ENCODE assay signal across 1 cellular context in genomic region chr7:37921340-37921805, GRCh38.
TF ChIP-seq lines count a peak whose summit lies in the region.

No MANE protein-coding gene starts in this region.

TF ChIP-seq in HepG2, 621 proteins besides CTCF, POLR2A, EP300 and RAD21 (continued from another document and continues in another):
- TF ChIP-seq BCL3 (CRISPR knock-in tag; IDR thresholded peaks at IDR 0.05) (no peak; the same call in 1 of the 2 replicates), ZNF800 (CRISPR knock-in tag; IDR thresholded peaks at IDR 0.05) (no peak), SRSF1 (optimal IDR thresholded peaks at IDR 0.05; ENCODE audit: low read depth, low read length) (no peak), ZBTB7B (CRISPR knock-in tag; IDR thresholded peaks at IDR 0.05) (peak; percentile 4; the same call in 1 of the 2 replicates), ZNF746 (CRISPR knock-in tag; IDR thresholded peaks at IDR 0.05) (no peak), ZNF337 (CRISPR knock-in tag; IDR thresholded peaks at IDR 0.05; ENCODE audit: borderline replicate concordance, low read depth) (no peak), FOXO4 (CRISPR knock-in tag; conservative IDR thresholded peaks at IDR 0.05) (no peak), ZNF282 (IDR thresholded peaks at IDR 0.05; ENCODE audit: partially characterized antibody) (no peak), NFKBIZ (CRISPR knock-in tag; IDR thresholded peaks at IDR 0.05) (no peak), SMC3 (IDR thresholded peaks at IDR 0.05; ENCODE audit: low read length) (0 out of 2 replicates have a peak, but pooled peaks have one; percentile 2), WIZ (CRISPR knock-in tag; IDR thresholded peaks at IDR 0.05) (no peak), NR2C2 (CRISPR knock-in tag; IDR thresholded peaks at IDR 0.05; ENCODE audit: borderline replicate concordance) (no peak), U2AF2 (IDR thresholded peaks at IDR 0.05; ENCODE audit: low read depth, low read length) (no peak), NFE2L1 (CRISPR knock-in tag; IDR thresholded peaks at IDR 0.05; ENCODE audit: borderline replicate concordance) (no peak), ZNF234 (CRISPR knock-in tag; conservative IDR thresholded peaks at IDR 0.05) (no peak), ISL2 (CRISPR knock-in tag; IDR thresholded peaks at IDR 0.05) (no peak), PBX3 (CRISPR knock-in tag; IDR thresholded peaks at IDR 0.05; ENCODE audit: borderline replicate concordance) (no peak), NRL (CRISPR knock-in tag; IDR thresholded peaks at IDR 0.05; ENCODE audit: borderline replicate concordance) (no peak), KMT2B (CRISPR knock-in tag; IDR thresholded peaks at IDR 0.05) (no peak), GATAD2A (CRISPR knock-in tag; IDR thresholded peaks at IDR 0.05) (peak; percentile 60), ARNTL (CRISPR knock-in tag; IDR thresholded peaks at IDR 0.05) (no peak), SNAPC4 (CRISPR knock-in tag; IDR thresholded peaks at IDR 0.05) (0 out of 2 replicates have a peak, but pooled peaks have one; percentile 71), HOXD1 (CRISPR knock-in tag; IDR thresholded peaks at IDR 0.05) (no peak), KLF16 (CRISPR knock-in tag; IDR thresholded peaks at IDR 0.05) (0 out of 4 replicates have a peak, but pooled peaks of 1 of the 2 experiments have one; percentile 9), MTF1 (CRISPR knock-in tag; IDR thresholded peaks at IDR 0.05) (peak; percentile 11; the same call in 1 of the 2 replicates), ZNF256 (CRISPR knock-in tag; conservative IDR thresholded peaks at IDR 0.05) (no peak)
- TF ChIP-seq, protein P1, sequence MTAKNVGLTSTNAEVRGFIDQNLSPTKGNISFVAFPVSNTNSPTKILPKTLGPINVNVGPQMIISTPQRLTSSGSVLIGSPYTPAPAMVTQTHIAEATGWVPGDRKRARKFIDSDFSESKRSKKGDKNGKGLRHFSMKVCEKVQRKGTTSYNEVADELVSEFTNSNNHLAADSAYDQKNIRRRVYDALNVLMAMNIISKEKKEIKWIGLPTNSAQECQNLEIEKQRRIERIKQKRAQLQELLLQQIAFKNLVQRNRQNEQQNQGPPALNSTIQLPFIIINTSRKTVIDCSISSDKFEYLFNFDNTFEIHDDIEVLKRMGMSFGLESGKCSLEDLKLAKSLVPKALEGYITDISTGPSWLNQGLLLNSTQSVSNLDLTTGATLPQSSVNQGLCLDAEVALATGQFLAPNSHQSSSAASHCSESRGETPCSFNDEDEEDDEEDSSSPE (CRISPR knock-in tag; IDR thresholded peaks at IDR 0.05), result no peak
- TF ChIP-seq, protein P2, sequence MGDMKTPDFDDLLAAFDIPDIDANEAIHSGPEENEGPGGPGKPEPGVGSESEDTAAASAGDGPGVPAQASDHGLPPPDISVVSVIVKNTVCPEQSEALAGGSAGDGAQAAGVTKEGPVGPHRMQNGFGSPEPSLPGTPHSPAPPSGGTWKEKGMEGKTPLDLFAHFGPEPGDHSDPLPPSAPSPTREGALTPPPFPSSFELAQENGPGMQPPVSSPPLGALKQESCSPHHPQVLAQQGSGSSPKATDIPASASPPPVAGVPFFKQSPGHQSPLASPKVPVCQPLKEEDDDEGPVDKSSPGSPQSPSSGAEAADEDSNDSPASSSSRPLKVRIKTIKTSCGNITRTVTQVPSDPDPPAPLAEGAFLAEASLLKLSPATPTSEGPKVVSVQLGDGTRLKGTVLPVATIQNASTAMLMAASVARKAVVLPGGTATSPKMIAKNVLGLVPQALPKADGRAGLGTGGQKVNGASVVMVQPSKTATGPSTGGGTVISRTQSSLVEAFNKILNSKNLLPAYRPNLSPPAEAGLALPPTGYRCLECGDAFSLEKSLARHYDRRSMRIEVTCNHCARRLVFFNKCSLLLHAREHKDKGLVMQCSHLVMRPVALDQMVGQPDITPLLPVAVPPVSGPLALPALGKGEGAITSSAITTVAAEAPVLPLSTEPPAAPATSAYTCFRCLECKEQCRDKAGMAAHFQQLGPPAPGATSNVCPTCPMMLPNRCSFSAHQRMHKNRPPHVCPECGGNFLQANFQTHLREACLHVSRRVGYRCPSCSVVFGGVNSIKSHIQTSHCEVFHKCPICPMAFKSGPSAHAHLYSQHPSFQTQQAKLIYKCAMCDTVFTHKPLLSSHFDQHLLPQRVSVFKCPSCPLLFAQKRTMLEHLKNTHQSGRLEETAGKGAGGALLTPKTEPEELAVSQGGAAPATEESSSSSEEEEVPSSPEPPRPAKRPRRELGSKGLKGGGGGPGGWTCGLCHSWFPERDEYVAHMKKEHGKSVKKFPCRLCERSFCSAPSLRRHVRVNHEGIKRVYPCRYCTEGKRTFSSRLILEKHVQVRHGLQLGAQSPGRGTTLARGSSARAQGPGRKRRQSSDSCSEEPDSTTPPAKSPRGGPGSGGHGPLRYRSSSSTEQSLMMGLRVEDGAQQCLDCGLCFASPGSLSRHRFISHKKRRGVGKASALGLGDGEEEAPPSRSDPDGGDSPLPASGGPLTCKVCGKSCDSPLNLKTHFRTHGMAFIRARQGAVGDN (CRISPR knock-in tag; IDR thresholded peaks at IDR 0.05), result peak; percentile 54
- TF ChIP-seq, protein P3, sequence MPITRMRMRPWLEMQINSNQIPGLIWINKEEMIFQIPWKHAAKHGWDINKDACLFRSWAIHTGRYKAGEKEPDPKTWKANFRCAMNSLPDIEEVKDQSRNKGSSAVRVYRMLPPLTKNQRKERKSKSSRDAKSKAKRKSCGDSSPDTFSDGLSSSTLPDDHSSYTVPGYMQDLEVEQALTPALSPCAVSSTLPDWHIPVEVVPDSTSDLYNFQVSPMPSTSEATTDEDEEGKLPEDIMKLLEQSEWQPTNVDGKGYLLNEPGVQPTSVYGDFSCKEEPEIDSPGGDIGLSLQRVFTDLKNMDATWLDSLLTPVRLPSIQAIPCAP (CRISPR knock-in tag; IDR thresholded peaks at IDR 0.05; ENCODE audit: low read depth), result no peak
- TF ChIP-seq, protein P4, sequence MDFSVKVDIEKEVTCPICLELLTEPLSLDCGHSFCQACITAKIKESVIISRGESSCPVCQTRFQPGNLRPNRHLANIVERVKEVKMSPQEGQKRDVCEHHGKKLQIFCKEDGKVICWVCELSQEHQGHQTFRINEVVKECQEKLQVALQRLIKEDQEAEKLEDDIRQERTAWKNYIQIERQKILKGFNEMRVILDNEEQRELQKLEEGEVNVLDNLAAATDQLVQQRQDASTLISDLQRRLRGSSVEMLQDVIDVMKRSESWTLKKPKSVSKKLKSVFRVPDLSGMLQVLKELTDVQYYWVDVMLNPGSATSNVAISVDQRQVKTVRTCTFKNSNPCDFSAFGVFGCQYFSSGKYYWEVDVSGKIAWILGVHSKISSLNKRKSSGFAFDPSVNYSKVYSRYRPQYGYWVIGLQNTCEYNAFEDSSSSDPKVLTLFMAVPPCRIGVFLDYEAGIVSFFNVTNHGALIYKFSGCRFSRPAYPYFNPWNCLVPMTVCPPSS (IDR thresholded peaks at IDR 0.05), result no peak
- TF ChIP-seq, protein P5, sequence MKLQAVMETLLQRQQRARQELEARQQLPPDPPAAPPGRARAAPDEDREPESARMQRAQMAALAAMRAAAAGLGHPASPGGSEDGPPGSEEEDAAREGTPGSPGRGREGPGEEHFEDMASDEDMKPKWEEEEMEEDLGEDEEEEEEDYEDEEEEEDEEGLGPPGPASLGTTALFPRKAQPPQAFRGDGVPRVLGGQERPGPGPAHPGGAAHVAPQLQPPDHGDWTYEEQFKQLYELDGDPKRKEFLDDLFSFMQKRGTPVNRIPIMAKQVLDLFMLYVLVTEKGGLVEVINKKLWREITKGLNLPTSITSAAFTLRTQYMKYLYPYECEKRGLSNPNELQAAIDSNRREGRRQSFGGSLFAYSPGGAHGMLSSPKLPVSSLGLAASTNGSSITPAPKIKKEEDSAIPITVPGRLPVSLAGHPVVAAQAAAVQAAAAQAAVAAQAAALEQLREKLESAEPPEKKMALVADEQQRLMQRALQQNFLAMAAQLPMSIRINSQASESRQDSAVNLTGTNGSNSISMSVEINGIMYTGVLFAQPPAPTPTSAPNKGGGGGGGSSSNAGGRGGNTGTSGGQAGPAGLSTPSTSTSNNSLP (IDR thresholded peaks at IDR 0.05; ENCODE audit: low read depth, low read length), result no peak
